8 cellular contexts compared by ENCODE assay signal in the genomic region with DNA sequence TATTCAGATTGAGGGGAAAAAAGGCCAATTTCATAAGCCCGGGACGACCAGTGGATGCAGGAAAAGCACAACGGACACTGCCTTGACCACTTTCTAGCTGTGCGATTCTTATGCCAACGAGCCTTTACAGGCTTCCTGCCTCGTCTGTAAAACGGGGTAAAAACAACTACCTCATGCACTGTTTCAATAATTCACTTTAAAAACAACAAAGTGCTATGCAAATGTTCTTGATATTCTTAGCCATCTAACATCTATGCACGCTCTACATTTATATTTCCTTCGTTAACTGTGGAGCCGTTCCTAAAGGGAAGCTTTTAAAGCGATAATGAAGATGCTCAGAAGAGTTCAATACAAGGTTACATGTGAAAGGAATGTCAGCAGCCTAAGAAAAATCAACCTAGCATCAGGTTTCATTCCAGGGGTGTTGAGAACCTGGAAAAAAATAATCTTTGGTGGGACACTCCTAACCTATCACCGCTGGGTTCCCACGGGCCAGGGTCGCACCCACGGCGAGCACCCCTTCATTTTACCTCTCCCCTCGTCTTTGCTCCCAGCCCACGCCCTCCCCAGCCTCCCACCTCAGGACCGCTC.
DNase-seq lines count a peak whose midpoint lies in the region; ATAC-seq and FAIRE-seq lines count a peak whose summit lies in the region.

No MANE protein-coding gene starts in this region.

- H3K27me3 ChIP-seq in stomach smooth muscle (ENCODE audit: control insufficient read depth in 1 of 2, insufficient read depth in 2 of 2, low read length in 2 of 2), result no peaks in the 10 kb centered on the region

- peak overlapping the region; percentile 60 to 73 for H3K9ac ChIP-seq in stomach smooth muscle (ENCODE audit: low read length in 2 of 2)

- no peaks in the 10 kb centered on the region for H3K27me3 Mint-ChIP-seq in activated naive CD8-positive, alpha-beta T cell treated with anti-CD3 and anti-CD28 coated beads, Interleukin-2, amount 50 U/mL, for 24 hours

- no peak for FAIRE-seq in HTR-8/SVneo (lab: Jason Lieb, UNC)

- peak overlapping the region; percentile 84 for H3K4me3 Mint-ChIP-seq in activated naive CD8-positive, alpha-beta T cell treated with anti-CD3 and anti-CD28 coated beads, Interleukin-2, amount 50 U/mL, for 24 hours

- H3K27ac Mint-ChIP-seq in activated naive CD8-positive, alpha-beta T cell treated with anti-CD3 and anti-CD28 coated beads, Interleukin-2, amount 50 U/mL, for 24 hours, result peak overlapping the region; percentile 84

- peak overlapping the region; percentile 90 for H3K27ac ChIP-seq in stomach smooth muscle (ENCODE audit: low read length)

- H3K36me3 Mint-ChIP-seq in activated naive CD8-positive, alpha-beta T cell treated with anti-CD3 and anti-CD28 coated beads, Interleukin-2, amount 50 U/mL, for 24 hours (ENCODE audit: low read depth), result no peaks in the 10 kb centered on the region

- H3K9me3 Mint-ChIP-seq in activated naive CD8-positive, alpha-beta T cell treated with anti-CD3 and anti-CD28 coated beads, Interleukin-2, amount 50 U/mL, for 24 hours, result no peaks in the 10 kb centered on the region

- H3K4me3 ChIP-seq in stomach smooth muscle (ENCODE audit: low read length in 2 of 2), result peak overlapping the region; percentile 70 to 82

- H3K36me3 ChIP-seq in stomach smooth muscle (ENCODE audit: control insufficient read depth in 2 of 2, insufficient read depth in 2 of 2, low read length in 2 of 2), result no peaks in the 10 kb centered on the region

- ATAC-seq in activated naive CD8-positive, alpha-beta T cell treated with anti-CD3 and anti-CD28 coated beads, Interleukin-2, amount 50 U/mL, for 24 hours, result no peak
- ATAC-seq in HG03280 (IDR thresholded peaks at IDR 0.05; ENCODE audit: unreplicated experiment), result no peak

- H3K4me1 Mint-ChIP-seq in activated naive CD8-positive, alpha-beta T cell treated with anti-CD3 and anti-CD28 coated beads, Interleukin-2, amount 50 U/mL, for 24 hours, result peaks cover 64% of the 10 kb centered on the region

- DNase-seq in NCI-H1436 treated with DMSO at 0.1 percent for 48 hours (lab: John Stamatoyannopoulos, UW) (peak; percentile 43), NCI-H1436 (lab: John Stamatoyannopoulos, UW) (no peak), HTR-8/SVneo (ENCODE audit: insufficient read length, low spot score) (peak; percentile 14), inferior parietal cortex (ENCODE audit: extremely low spot score) (peak; percentile 53), T1000 (lab: John Stamatoyannopoulos, UW) (no peak)
- DNase-seq in activated naive CD8-positive, alpha-beta T cell treated with anti-CD3 and anti-CD28 coated beads, Interleukin-2, amount 50 U/mL, for 24 hours, result no peak

- H3K4me1 ChIP-seq in stomach smooth muscle (ENCODE audit: control insufficient read depth, insufficient read depth, low read length), result peaks cover 15% of the 10 kb centered on the region

- no peaks in the 10 kb centered on the region for H3K9me3 ChIP-seq in stomach smooth muscle (ENCODE audit: control insufficient read depth in 2 of 2, low read length in 2 of 2)

Comparison
In these comparisons a context has a peak if more than half of its experiments do, and no peak if none do; other contexts are left out.
1. DNase-seq: peak in NCI-H1436 treated with DMSO at 0.1 percent for 48 hours (single experiment), HTR-8/SVneo (single experiment) and inferior parietal cortex (single experiment); none in NCI-H1436 (single experiment), activated naive CD8-positive, alpha-beta T cell treated with anti-CD3 and anti-CD28 coated beads, Interleukin-2, amount 50 U/mL, for 24 hours (single experiment) and T1000 (single experiment).